Comparison of ENCODE assay signal across 13 cellular contexts in the genomic region with DNA sequence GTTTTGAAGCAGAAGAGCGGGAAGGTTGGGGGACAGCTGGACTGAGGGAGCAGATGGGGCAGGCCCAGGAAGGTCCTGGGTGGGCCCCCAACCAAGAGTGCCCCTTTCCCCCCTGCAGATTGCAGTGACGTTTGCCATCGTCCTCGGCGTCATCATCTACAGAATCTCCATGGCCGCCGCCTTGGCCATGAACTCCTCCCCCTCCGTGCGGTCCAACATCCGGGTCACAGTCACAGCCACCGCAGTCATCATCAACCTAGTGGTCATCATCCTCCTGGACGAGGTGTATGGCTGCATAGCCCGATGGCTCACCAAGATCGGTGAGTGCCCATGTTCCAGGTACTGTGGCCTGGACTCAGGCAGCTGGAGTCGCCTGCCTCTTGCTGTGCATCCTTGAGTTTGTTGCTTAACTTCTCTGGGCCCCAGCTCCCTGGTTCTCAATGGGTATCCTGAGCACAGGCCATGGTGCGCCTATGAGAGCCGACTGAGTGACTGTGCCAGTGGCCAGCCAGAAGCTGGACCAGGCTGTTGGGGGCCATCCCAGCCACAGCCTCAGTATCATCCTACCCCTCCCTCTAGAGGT. TPM values are rescaled to one million over a fixed set of nuclear protein-coding genes. Genes with fewer than 3 reads are reported as not detected.
A peak's percentile ranks its signal among the peaks of the same experiment; 100 is the strongest.
DNase-seq lines count a peak whose midpoint lies in the region; ATAC-seq, FAIRE-seq and TF ChIP-seq lines count a peak whose summit lies in the region.
"Had no signal": no experiment of that assay in that cellular context is flagged by ENCODE, and none has a peak within 500 bp of the region (broad histone marks: within the 10 kb centered on the region; RNA-seq: fewer than 3 reads in every experiment).

No MANE protein-coding gene starts in this region.

- H3K9me3 ChIP-seq in A549 (no peaks in the 10 kb centered on the region), HEK293 (ENCODE audit: control insufficient read depth, insufficient read depth, low read depth, low read length) (no peaks in the 10 kb centered on the region), K562 (replicated peaks; ENCODE audit: control insufficient read depth, insufficient read depth, low read depth, low read length) (no peaks in the 10 kb centered on the region), Karpas-422 (ENCODE audit: low read length) (no peaks in the 10 kb centered on the region), BE2C (no peaks in the 10 kb centered on the region)

- no peak for TF ChIP-seq RAD21 in A549 (conservative IDR thresholded peaks at IDR 0.05 in 1 of 2, IDR thresholded peaks at IDR 0.05 in 1 of 2)
- no peak for TF ChIP-seq RAD21 in K562 (CRISPR knock-in tag; conservative IDR thresholded peaks at IDR 0.05 in 1 of 2, IDR thresholded peaks at IDR 0.05 in 1 of 2)

- no peak overlapping the region for H3K9ac ChIP-seq in K562 (ENCODE audit: insufficient read depth in 1 of 2, low read depth in 2 of 2, low read length in 2 of 2)
- no peak overlapping the region for H3K9ac ChIP-seq in Karpas-422 (ENCODE audit: low read length)
- H3K9ac ChIP-seq: GM23248 had no signal

- no peak for TF ChIP-seq POLR2A in A549 (IDR thresholded peaks at IDR 0.05; ENCODE audit: low read length)
- TF ChIP-seq POLR2A in K562 (conservative IDR thresholded peaks at IDR 0.05) = no peak

- H3K4me2 ChIP-seq in A549 (no peak overlapping the region), K562 (ENCODE audit: insufficient read depth, low read length) (no peak overlapping the region), Karpas-422 (ENCODE audit: low read depth, low read length, poor library complexity, severe bottlenecking) (no peak overlapping the region)

- H4K20me1 ChIP-seq in K562 (replicated peaks; ENCODE audit: control insufficient read depth, insufficient read depth, low read length) (peaks cover 13% of the 10 kb centered on the region), Karpas-422 (ENCODE audit: insufficient read depth, low read depth, low read length) (no peaks in the 10 kb centered on the region)

- H3K36me3 Mint-ChIP-seq in neural crest cell (ENCODE audit: low read depth) (no peaks in the 10 kb centered on the region), CD14-positive monocyte (no peaks in the 10 kb centered on the region)
- H3K36me3 Mint-ChIP-seq: CD4-positive, CD25-positive, alpha-beta regulatory T cell had no signal

- FAIRE-seq in A549 (lab: Jason Lieb, UNC) (no peak), K562 (lab: Jason Lieb, UNC) (no peak)

- CTCF ChIA-PET in A549 (lab: Yijun Ruan, JAX) = interaction anchor here (1.3 to 2.3 kb wide), 4 partner anchors 10 to 35 kb away, joined by 3 to 7 read pairs (median 4); no protein-coding TSS in a partner anchor
- CTCF ChIA-PET in HEK293 (lab: Yijun Ruan, JAX) = interaction anchor here (0.5 to 0.8 kb wide), 3 partner anchors 105 to 210 kb away, joined by 3 to 4 read pairs (median 3); no protein-coding TSS in a partner anchor
- CTCF ChIA-PET in K562 (lab: Yijun Ruan, JAX; ENCODE audit: low intra/inter-chr PET ratio) = no interaction called here

- H3K27me3 Mint-ChIP-seq in neural crest cell (ENCODE audit: low read depth) = no peaks in the 10 kb centered on the region
- peaks cover 0 to 5% (median 1%) of the 10 kb centered on the region in 3 donors for H3K27me3 Mint-ChIP-seq in CD14-positive monocyte (ENCODE audit: low read depth in 3 of 3)
- H3K27me3 Mint-ChIP-seq: CD4-positive, CD25-positive, alpha-beta regulatory T cell had no signal

- H3K4me3 Mint-ChIP-seq in neural crest cell (no peak overlapping the region), CD14-positive monocyte (no peak overlapping the region)
- H3K4me3 Mint-ChIP-seq: CD4-positive, CD25-positive, alpha-beta regulatory T cell had no signal

- H3K9me1 ChIP-seq in K562 (ENCODE audit: control insufficient read depth, insufficient read depth, low read length) = no peaks in the 10 kb centered on the region

- H3K4me1 Mint-ChIP-seq in neural crest cell (no peaks in the 10 kb centered on the region), CD14-positive monocyte (no peaks in the 10 kb centered on the region)
- H3K4me1 Mint-ChIP-seq: CD4-positive, CD25-positive, alpha-beta regulatory T cell had no signal

- H3K27ac ChIP-seq in A549 = peak overlapping the region in 1 of 2 experiments; percentile 68; a peak in 3 of 6 replicates
- no peak overlapping the region for H3K27ac ChIP-seq in HEK293 (ENCODE audit: extremely low read depth, low read depth, low read length)
- no peak overlapping the region for H3K27ac ChIP-seq in K562 (ENCODE audit: extremely low read depth, low read depth, low read length)
- no peak overlapping the region for H3K27ac ChIP-seq in Karpas-422 (ENCODE audit: low read length)
- H3K27ac ChIP-seq: GM23248 had no signal

- H3K27ac Mint-ChIP-seq in neural crest cell (ENCODE audit: unreplicated experiment) (peak overlapping the region; percentile 43), CD14-positive monocyte (no peak overlapping the region)
- H3K27ac Mint-ChIP-seq: CD4-positive, CD25-positive, alpha-beta regulatory T cell had no signal

- TF ChIP-seq EP300 in A549 (IDR thresholded peaks at IDR 0.05) (no peak), K562 (IDR thresholded peaks at IDR 0.05; ENCODE audit: low read length) (no peak)

- no peaks in the 10 kb centered on the region for H3K9me3 Mint-ChIP-seq in neural crest cell
- H3K9me3 Mint-ChIP-seq in CD14-positive monocyte = peaks cover 0 to 3% (median 0%) of the 10 kb centered on the region in 7 donors
- H3K9me3 Mint-ChIP-seq: CD4-positive, CD25-positive, alpha-beta regulatory T cell had no signal

- ATAC-seq in A549 (no peak), K562 (peak; percentile 29; the same call in 1 of the 3 replicates)

- WGBS in A549 (ENCODE audit: missing lambda C conversion rate) = 96% methylated on average over 14 of the region's 17 CpGs
- 0% methylated on average over 11 of the region's 17 CpGs for WGBS in K562 (ENCODE audit: insufficient coverage, low coverage, missing lambda C conversion rate)

- no peaks in the 10 kb centered on the region for H3K9me2 ChIP-seq in Karpas-422 (replicated peaks; ENCODE audit: insufficient read depth, low read length)

- in situ Hi-C loops in K562 (cut with MboI) = no loop called here

- no peak for TF ChIP-seq CTCF in A549 (IDR thresholded peaks at IDR 0.05)
- TF ChIP-seq CTCF in HEK293 (tag by site-specific recombination; IDR thresholded peaks at IDR 0.05) = no peak
- TF ChIP-seq CTCF in K562 (IDR thresholded peaks at IDR 0.05 in 2 of 3, conservative IDR thresholded peaks at IDR 0.05 in 1 of 3; ENCODE audit: insufficient read depth in 2 of 3, low read depth in 1 of 3, low read length in 3 of 3) = no peak
- TF ChIP-seq CTCF in neural crest cell (conservative IDR thresholded peaks at IDR 0.05) = no peak
- no peak for TF ChIP-seq CTCF in BE2C (IDR thresholded peaks at IDR 0.05; ENCODE audit: low read depth, low read length)
- no peak for TF ChIP-seq CTCF in CD14-positive monocyte (IDR thresholded peaks at IDR 0.05)

- H3K36me3 ChIP-seq in HEK293 (ENCODE audit: control insufficient read depth in 2 of 2, insufficient read depth in 1 of 2, low read length in 2 of 2) = no peaks in the 10 kb centered on the region
- H3K36me3 ChIP-seq in K562 (ENCODE audit: control insufficient read depth, insufficient read depth, low read length) = no peaks in the 10 kb centered on the region
- H3K36me3 ChIP-seq in Karpas-422 (ENCODE audit: insufficient read depth, low read length) = no peaks in the 10 kb centered on the region
- no peaks in the 10 kb centered on the region for H3K36me3 ChIP-seq in BE2C

- no peak for DNase-seq in A549 (ENCODE audit: low read depth in 1 of 2, low spot score in 1 of 2)
- DNase-seq in K562 (ENCODE audit: extremely low read depth in 1 of 4, low spot score in 3 of 4) = peak in 2 of 4 experiments; percentile 46 to 53
- no peak for DNase-seq in neural crest cell (ENCODE audit: low read depth, low spot score)
- no peak for DNase-seq in hypothalamus (lab: John Stamatoyannopoulos, UW)
- DNase-seq in Karpas-422 = no peak
- DNase-seq in BE2C = no peak
- no peak for DNase-seq in CD14-positive monocyte (ENCODE audit: low spot score)
- DNase-seq: Calu3; CD4-positive, CD25-positive, alpha-beta regulatory T cell; DMS 273 treated with DMSO at 0.1 percent for 48 hours; GM23248; H7 had no signal

- POLR2A ChIA-PET in A549 (lab: Yijun Ruan, JAX) = no interaction called here
- POLR2A ChIA-PET in HEK293 (lab: Yijun Ruan, JAX) = no interaction called here
- POLR2A ChIA-PET in K562 (lab: Yijun Ruan, JAX) = no interaction called here

- H3K27me3 ChIP-seq in K562 (ENCODE audit: control insufficient read depth in 2 of 2, insufficient read depth in 2 of 2, low read length in 2 of 2) (peaks cover 40 to 77% of the 10 kb centered on the region in 2 experiments), Karpas-422 (ENCODE audit: low read length) (no peaks in the 10 kb centered on the region), BE2C (no peaks in the 10 kb centered on the region)

- no peak overlapping the region for H3K4me3 ChIP-seq in A549
- H3K4me3 ChIP-seq in HEK293 (ENCODE audit: low read depth, low read length) = no peak overlapping the region
- no peak overlapping the region for H3K4me3 ChIP-seq in K562
- no peak overlapping the region for H3K4me3 ChIP-seq in Karpas-422 (ENCODE audit: low read length)
- H3K4me3 ChIP-seq in BE2C (ENCODE audit: low read depth, low read length) = no peak overlapping the region
- H3K4me3 ChIP-seq: GM23248 had no signal

- H3K79me2 ChIP-seq in K562 (ENCODE audit: control insufficient read depth, insufficient read depth, low read length) = no peaks in the 10 kb centered on the region
- H3K79me2 ChIP-seq in Karpas-422 (ENCODE audit: low read length) = no peaks in the 10 kb centered on the region

- H2AFZ ChIP-seq in K562 (ENCODE audit: low read depth, low read length) (no peak overlapping the region), Karpas-422 (ENCODE audit: low read length) (no peak overlapping the region)
- H2AFZ ChIP-seq: GM23248 had no signal

- intact Hi-C loops in K562 (cut with micrococcal nuclease) = no loop called here
- intact Hi-C loops in CD14-positive monocyte (cut with micrococcal nuclease) = no loop called here

- no TSS peak for BruUV-seq in K562 (replicated peaks; lab: Mats Ljungman, UMichigan)

- H3K4me1 ChIP-seq in A549 (peaks cover 27% of the 10 kb centered on the region), HEK293 (ENCODE audit: control insufficient read depth, insufficient read depth, low read length) (no peaks in the 10 kb centered on the region), K562 (replicated peaks in 1 of 2; ENCODE audit: control insufficient read depth in 2 of 2, insufficient read depth in 2 of 2, low read length in 2 of 2) (peaks cover 0 to 15% of the 10 kb centered on the region in 2 experiments; a peak in 1 of 5 replicates), Karpas-422 (ENCODE audit: low read length) (no peaks in the 10 kb centered on the region), BE2C (no peaks in the 10 kb centered on the region)

RNA-seq across cellular contexts. Expression of gene FADD, which starts 42.0 kb away (rescaled TPM):
- 30.2 and 34.7 TPM in 2 replicates for polyA plus RNA-seq in A549 (2011; rRNA removed)
- 28.2 and 38.1 TPM in 2 replicates for polyA plus RNA-seq in A549 (2012; cell fraction: cytosol; rRNA removed)
- 29.5 and 29.7 TPM in 2 replicates for polyA plus RNA-seq in A549 (2012; cell fraction: nucleus; rRNA removed)
- polyA plus RNA-seq in A549 (2017; fragmentation: RNase III; extraction: RNeasy Plus Mini Kit Qiagen cat#74134 plus additional on column Dnase treatment) = 54.4 to 64.9 TPM (median 59.1 TPM) in 3 replicates
- polyA minus RNA-seq in A549 (2011; rRNA and poly(A)+ RNA removed) = 35.3 and 37.0 TPM in 2 replicates
- total RNA-seq in K562 (2011; cell fraction: chromatin; rRNA removed; ENCODE audit: low replicate concordance) = 9.8 and 23.6 TPM in 2 replicates
- 23.6 and 28.0 TPM in 2 replicates for total RNA-seq in K562 (2011; cell fraction: nucleolus; rRNA removed)
- total RNA-seq in K562 (2011; cell fraction: nucleoplasm; rRNA removed) = 17.0 and 17.6 TPM in 2 replicates
- total RNA-seq in K562 (2014; rRNA removed) = 20.1 and 20.4 TPM in 2 replicates
- 15.5 and 17.2 TPM in 2 replicates for total RNA-seq in K562 (2014; rRNA removed; fragmentation: Illumina TruSeq; extraction: Trizol)
- total RNA-seq in K562 (2015; rRNA removed; fragmentation: Illumina TruSeq; extraction: Trizol) = 18.4 and 20.9 TPM in 2 replicates
- 24.1 and 26.2 TPM in 2 replicates for total RNA-seq in K562 (2021)
- polyA plus RNA-seq in K562 (2011; rRNA removed) = 23.6 and 26.9 TPM in 2 replicates
- polyA plus RNA-seq in K562 (2011; cell fraction: cytosol; rRNA removed) = 24.3 and 37.3 TPM in 2 replicates
- polyA plus RNA-seq in K562 (2011; cell fraction: nucleus; rRNA removed) = 11.2 and 14.3 TPM in 2 replicates
- polyA plus RNA-seq in K562 (2012) = 20.7 and 23.8 TPM in 2 replicates
- 17.2 and 17.7 TPM in 2 replicates for polyA plus RNA-seq in K562 (2014; fragmentation: Illumina TruSeq; extraction: Trizol)
- polyA plus RNA-seq in K562 (2014; fragmentation: Nextera tagmentation; extraction: Ambion mirVana) = under 1 TPM; 0.29 to 0.30 TPM
- polyA plus RNA-seq in K562 (2014; rRNA removed) = 26.7 and 28.7 TPM in 2 replicates
- polyA minus RNA-seq in K562 (2011; rRNA and poly(A)+ RNA removed) = 17.5 and 22.8 TPM in 2 replicates
- 13.8 and 19.3 TPM in 2 replicates for polyA minus RNA-seq in K562 (2011; cell fraction: cytosol; rRNA and poly(A)+ RNA removed)
- polyA minus RNA-seq in K562 (2011; cell fraction: nucleus; rRNA and poly(A)+ RNA removed) = 17.8 and 23.5 TPM in 2 replicates
- total RNA-seq in neural crest cell = 29.2 and 30.4 TPM in 2 replicates
- 19.8 and 39.5 TPM in 2 replicates for total RNA-seq in Karpas-422 (2014; rRNA removed; shearing (Covaris generic); ENCODE audit: low replicate concordance)
- polyA plus RNA-seq in BE2C (2012; ENCODE audit: insufficient read depth, insufficient read length, low read depth) = 48.0 TPM
- 1 to 10 TPM; 7.7 to 9.5 TPM for polyA plus RNA-seq in CD14-positive monocyte
